Comparison of ENCODE assay signal across 26 cellular contexts in genomic region chr1:224767031-224767430, GRCh38.
"Had no signal": no experiment of that assay in that cellular context is flagged by ENCODE, and none has a peak within 500 bp of the region (broad histone marks: within the 10 kb centered on the region; RNA-seq: fewer than 3 reads in every experiment).

No MANE protein-coding gene starts in this region.

- H3K4me3 ChIP-seq: esophagus squamous epithelium, left ventricle myocardium inferior, lung, skin epidermis, uterus had no signal

- H3K27me3 ChIP-seq: brain microvascular endothelial cell, esophagus squamous epithelium, uterus had no signal

- H3K4me3 Mint-ChIP-seq: activated CD4-positive, alpha-beta memory T cell treated with anti-CD3 and anti-CD28 coated beads, Interleukin-2, amount 10 ng/mL, durations not matched to agents 7 days and 5 days; activated CD4-positive, alpha-beta T cell treated with anti-CD3 and anti-CD28 coated beads, Interleukin-2, amount 10 ng/mL, durations not matched to agents 7 days and 5 days; activated T-cell treated with anti-CD3 and anti-CD28 coated beads, Interleukin-2, amount 50 U/mL, for 4 hours; activated T-helper 17 cell treated with anti-CD3 and anti-CD28 coated beads, Interleukin-2, amount 50 U/mL, for 72 hours; nephron progenitor cell; stimulated activated effector memory CD8-positive, alpha-beta T cell treated with anti-CD3 and anti-CD28 coated beads, Interleukin-12 subunit alpha, Interleukin-12 subunit beta, amount 100 ng/mL, for 72 hours; stimulated activated naive CD8-positive, alpha-beta T cell treated with anti-CD3 and anti-CD28 coated beads, Interleukin-15, Interleukin-2, amounts not matched to agents 100 ng/mL and 50 ng/mL, for 24 hours; T-helper 17 cell; type B pancreatic cell had no signal

- H3K27ac Mint-ChIP-seq: activated CD4-positive, alpha-beta memory T cell treated with anti-CD3 and anti-CD28 coated beads, Interleukin-2, amount 10 ng/mL, durations not matched to agents 7 days and 5 days; activated CD4-positive, alpha-beta T cell treated with anti-CD3 and anti-CD28 coated beads, Interleukin-2, amount 10 ng/mL, durations not matched to agents 7 days and 5 days; activated T-helper 17 cell treated with anti-CD3 and anti-CD28 coated beads, Interleukin-2, amount 50 U/mL, for 72 hours; nephron progenitor cell; progenitor cell of endocrine pancreas; stimulated activated effector memory CD8-positive, alpha-beta T cell treated with anti-CD3 and anti-CD28 coated beads, Interleukin-12 subunit alpha, Interleukin-12 subunit beta, amount 100 ng/mL, for 72 hours; stimulated activated naive CD8-positive, alpha-beta T cell treated with anti-CD3 and anti-CD28 coated beads, Interleukin-15, Interleukin-2, amounts not matched to agents 100 ng/mL and 50 ng/mL, for 24 hours; T-helper 17 cell; type B pancreatic cell had no signal

- H3K36me3 ChIP-seq: brain microvascular endothelial cell, esophagus squamous epithelium, left ventricle myocardium inferior, uterus had no signal

- H3K9me3 Mint-ChIP-seq: activated CD4-positive, alpha-beta memory T cell treated with anti-CD3 and anti-CD28 coated beads, Interleukin-2, amount 10 ng/mL, durations not matched to agents 7 days and 5 days; activated CD4-positive, alpha-beta T cell treated with anti-CD3 and anti-CD28 coated beads, Interleukin-2, amount 10 ng/mL, durations not matched to agents 7 days and 5 days; activated T-cell treated with anti-CD3 and anti-CD28 coated beads, Interleukin-2, amount 50 U/mL, for 4 hours; activated T-helper 17 cell treated with anti-CD3 and anti-CD28 coated beads, Interleukin-2, amount 50 U/mL, for 72 hours; nephron progenitor cell; stimulated activated effector memory CD8-positive, alpha-beta T cell treated with anti-CD3 and anti-CD28 coated beads, Interleukin-12 subunit alpha, Interleukin-12 subunit beta, amount 100 ng/mL, for 72 hours; stimulated activated naive CD8-positive, alpha-beta T cell treated with anti-CD3 and anti-CD28 coated beads, Interleukin-15, Interleukin-2, amounts not matched to agents 100 ng/mL and 50 ng/mL, for 24 hours; type B pancreatic cell had no signal

- H3K36me3 Mint-ChIP-seq: stimulated activated effector memory CD8-positive, alpha-beta T cell treated with anti-CD3 and anti-CD28 coated beads, Interleukin-12 subunit alpha, Interleukin-12 subunit beta, amount 100 ng/mL, for 72 hours; type B pancreatic cell had no signal

- DNase-seq: activated CD4-positive, alpha-beta memory T cell treated with anti-CD3 and anti-CD28 coated beads, Interleukin-2, amount 10 ng/mL, durations not matched to agents 7 days and 5 days; activated CD4-positive, alpha-beta T cell treated with anti-CD3 and anti-CD28 coated beads for 1 hour; activated CD4-positive, alpha-beta T cell treated with anti-CD3 and anti-CD28 coated beads, Interleukin-2, amount 10 ng/mL, durations not matched to agents 7 days and 5 days; activated gamma-delta T cell treated with Interleukin-2 at 50 U/mL for 16 hours; activated naive CD4-positive, alpha-beta T cell treated with anti-CD3 and anti-CD28 coated beads, Interleukin-2, amount 50 U/mL, for 16 hours; activated T-cell treated with anti-CD3 and anti-CD28 coated beads, Interleukin-2, amount 50 U/mL, for 4 hours; amniotic stem cell; brain microvascular endothelial cell; cortex of kidney; esophagus squamous epithelium; foreskin melanocyte; left ventricle myocardium inferior; nephron progenitor cell; stimulated activated CD4-positive, alpha-beta T cell treated with anti-CD3 and anti-CD28 coated beads, Interleukin-12 subunit alpha, Interleukin-12 subunit beta, amount 100 ng/mL, for 4 hours; stimulated activated CD4-positive, alpha-beta T cell treated with anti-CD3 and anti-CD28 coated beads, Interleukin-4, amount 100 ng/mL, for 24 hours; T-helper 17 cell; T1000; uterus had no signal

- H3K4me1 ChIP-seq: uterus had no signal

- H3K27ac ChIP-seq: brain microvascular endothelial cell, esophagus squamous epithelium, left ventricle myocardium inferior, skin epidermis, uterus had no signal

- ATAC-seq: activated T-cell treated with anti-CD3 and anti-CD28 coated beads, Interleukin-2, amount 50 U/mL, for 4 hours; activated T-helper 17 cell treated with anti-CD3 and anti-CD28 coated beads, Interleukin-2, amount 50 U/mL, for 72 hours; sciatic nerve; stimulated activated effector memory CD8-positive, alpha-beta T cell treated with anti-CD3 and anti-CD28 coated beads, Interleukin-12 subunit alpha, Interleukin-12 subunit beta, amount 100 ng/mL, for 72 hours; T-helper 17 cell had no signal

- H3K9me3 ChIP-seq: esophagus squamous epithelium, left ventricle myocardium inferior, uterus had no signal

- H3K4me1 Mint-ChIP-seq: activated CD4-positive, alpha-beta memory T cell treated with anti-CD3 and anti-CD28 coated beads, Interleukin-2, amount 10 ng/mL, durations not matched to agents 7 days and 5 days; activated CD4-positive, alpha-beta T cell treated with anti-CD3 and anti-CD28 coated beads, Interleukin-2, amount 10 ng/mL, durations not matched to agents 7 days and 5 days; activated T-helper 17 cell treated with anti-CD3 and anti-CD28 coated beads, Interleukin-2, amount 50 U/mL, for 72 hours; nephron progenitor cell; stimulated activated effector memory CD8-positive, alpha-beta T cell treated with anti-CD3 and anti-CD28 coated beads, Interleukin-12 subunit alpha, Interleukin-12 subunit beta, amount 100 ng/mL, for 72 hours; T-helper 17 cell had no signal
